ENCODE assay signal across 8 cellular contexts in the genomic region with DNA sequence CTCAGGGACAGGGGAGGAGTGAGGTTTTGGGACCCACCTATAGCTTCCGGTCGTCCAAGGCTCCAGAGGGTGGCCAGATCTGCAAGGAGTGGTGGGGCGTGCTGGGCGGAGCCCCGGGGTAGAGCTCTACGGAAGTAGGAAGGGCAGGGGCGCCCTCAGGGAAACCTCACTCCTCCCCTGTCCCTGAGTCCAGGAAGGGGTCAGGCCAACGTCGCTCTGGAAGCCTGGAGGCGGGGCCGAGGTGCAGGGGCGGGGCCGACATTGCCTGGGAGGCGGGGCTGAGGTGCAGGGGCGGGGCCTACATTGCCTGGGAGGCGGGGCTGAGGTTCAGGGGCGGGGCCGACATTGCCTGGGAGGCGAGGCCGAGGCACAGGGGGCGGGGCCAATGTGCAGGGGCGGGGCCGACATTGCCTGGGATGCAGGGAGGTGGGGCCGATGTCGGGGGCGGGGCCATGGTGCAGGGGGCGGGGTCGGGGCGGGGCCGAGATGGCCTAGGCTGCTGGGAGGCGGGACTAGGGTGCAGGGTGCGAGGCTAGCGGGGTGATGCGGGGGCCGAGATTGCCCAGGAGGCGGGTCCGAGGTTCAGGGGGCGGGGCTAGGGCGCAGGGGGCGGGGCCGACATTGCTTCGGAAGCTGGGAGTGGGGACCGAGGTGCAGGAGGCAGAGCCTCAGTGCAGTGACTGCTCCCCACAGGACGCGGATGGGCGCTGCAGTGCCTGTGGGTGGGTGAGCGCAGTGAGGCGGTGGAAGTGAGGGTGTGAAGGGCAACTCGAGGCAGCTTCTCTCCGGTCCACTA. TPM values are rescaled to one million over a fixed set of nuclear protein-coding genes. Genes with fewer than 3 reads are reported as not detected.
A peak's percentile ranks its signal among the peaks of the same experiment; 100 is the strongest.
DNase-seq lines count a peak whose midpoint lies in the region; ATAC-seq and TF ChIP-seq lines count a peak whose summit lies in the region.

No MANE protein-coding gene starts in this region.

- H3K4me1 Mint-ChIP-seq in activated naive CD4-positive, alpha-beta T cell treated with anti-CD3 and anti-CD28 coated beads, Interleukin-2, amount 10 ng/mL, durations not matched to agents 7 days and 5 days, result peaks cover 13% of the 10 kb centered on the region

- ATAC-seq in HG02973 (IDR thresholded peaks at IDR 0.05; ENCODE audit: unreplicated experiment), result no peak

- no peaks in the 10 kb centered on the region for H3K27me3 ChIP-seq in right atrium auricular region

- H3K36me3 ChIP-seq in right atrium auricular region, result no peaks in the 10 kb centered on the region

- no peak overlapping the region for H3K4me3 Mint-ChIP-seq in activated naive CD4-positive, alpha-beta T cell treated with anti-CD3 and anti-CD28 coated beads, Interleukin-2, amount 10 ng/mL, durations not matched to agents 7 days and 5 days

- no peak overlapping the region for H3K27ac ChIP-seq in right atrium auricular region

- H3K4me1 ChIP-seq in right atrium auricular region, result peaks cover 0 to 21% of the 10 kb centered on the region in 2 donors

- H3K27ac Mint-ChIP-seq in activated naive CD4-positive, alpha-beta T cell treated with anti-CD3 and anti-CD28 coated beads, Interleukin-2, amount 10 ng/mL, durations not matched to agents 7 days and 5 days, result no peak overlapping the region

- TF ChIP-seq CTCF in right atrium auricular region (IDR thresholded peaks at IDR 0.05), result no peak

- no peaks in the 10 kb centered on the region for H3K9me3 Mint-ChIP-seq in activated naive CD4-positive, alpha-beta T cell treated with anti-CD3 and anti-CD28 coated beads, Interleukin-2, amount 10 ng/mL, durations not matched to agents 7 days and 5 days

- DNase-seq in NCI-H2227 (lab: John Stamatoyannopoulos, UW; ENCODE audit: unreplicated experiment), result peak; percentile 29
- DNase-seq in NCI-H2227 treated with DMSO at 0.1 percent for 48 hours (lab: John Stamatoyannopoulos, UW), result no peak
- DNase-seq in SKM-1 (lab: John Stamatoyannopoulos, UW; ENCODE audit: unreplicated experiment), result peak; percentile 94
- DNase-seq in activated naive CD4-positive, alpha-beta T cell treated with anti-CD3 and anti-CD28 coated beads, Interleukin-2, amount 10 ng/mL, durations not matched to agents 7 days and 5 days, result peak; percentile 70
- DNase-seq in right atrium auricular region (ENCODE audit: low spot score), result peak; percentile 89
- DNase-seq in stimulated activated CD4-positive, alpha-beta T cell treated with anti-CD3 and anti-CD28 coated beads, Interleukin-15, amount 100 ng/mL, for 24 hours, result peak; percentile 74
- no peak for DNase-seq in NCI-H2081 (lab: John Stamatoyannopoulos, UW)

- peaks cover 61% of the 10 kb centered on the region for H3K27me3 Mint-ChIP-seq in activated naive CD4-positive, alpha-beta T cell treated with anti-CD3 and anti-CD28 coated beads, Interleukin-2, amount 10 ng/mL, durations not matched to agents 7 days and 5 days

- H3K36me3 Mint-ChIP-seq in activated naive CD4-positive, alpha-beta T cell treated with anti-CD3 and anti-CD28 coated beads, Interleukin-2, amount 10 ng/mL, durations not matched to agents 7 days and 5 days, result no peaks in the 10 kb centered on the region

- H3K4me3 ChIP-seq in right atrium auricular region, result peak overlapping the region; percentile 14 to 27

- CTCF ChIA-PET in activated naive CD4-positive, alpha-beta T cell treated with anti-CD3 and anti-CD28 coated beads, Interleukin-2, amount 10 ng/mL, durations not matched to agents 7 days and 5 days (lab: Charles Lee), result interaction anchor here (0.7 kb wide), 1 partner anchor 117 kb away, joined by 3 read pairs; no protein-coding TSS in a partner anchor

- H3K9me3 ChIP-seq in right atrium auricular region, result no peaks in the 10 kb centered on the region

RNA-seq across cellular contexts. Expression of gene PALM, which starts 4.9 kb away (rescaled TPM):
- 10 to 100 TPM; 28.7 to 64.9 TPM for total RNA-seq in right atrium auricular region

RNA-seq across cellular contexts. Expression of gene PRSS57, which starts 8.6 kb away (rescaled TPM):
- total RNA-seq in right atrium auricular region, result not detected

RNA-seq across cellular contexts. Expression of gene FSTL3, which starts 27.7 kb away (rescaled TPM):
- total RNA-seq in right atrium auricular region, result 100 to 1,000 TPM in 1 of 2 donors, 10 to 100 TPM in 1; 64.4 to 437 TPM

RNA-seq across cellular contexts. Expression of gene RNF126, which starts 40.8 kb away (rescaled TPM):
- total RNA-seq in right atrium auricular region, result 10 to 100 TPM; 53.3 to 68.5 TPM

RNA-seq across cellular contexts. Expression of gene MISP, which starts 47.1 kb away (rescaled TPM):
- 1 to 10 TPM in 1 of 2 donors, under 1 TPM in 1; 0.96 to 1.5 TPM for total RNA-seq in right atrium auricular region

Comparison
In these comparisons a context has a peak if more than half of its experiments do, and no peak if none do; other contexts are left out.
1. DNase-seq: peak in NCI-H2227 (single experiment), SKM-1 (single experiment), activated naive CD4-positive, alpha-beta T cell treated with anti-CD3 and anti-CD28 coated beads, Interleukin-2, amount 10 ng/mL, durations not matched to agents 7 days and 5 days (single experiment), right atrium auricular region (single experiment) and stimulated activated CD4-positive, alpha-beta T cell treated with anti-CD3 and anti-CD28 coated beads, Interleukin-15, amount 100 ng/mL, for 24 hours (single experiment); none in NCI-H2227 treated with DMSO at 0.1 percent for 48 hours (single experiment) and NCI-H2081 (0 of 2).